ENCODE assay signal across 8 cellular contexts in the genomic region with DNA sequence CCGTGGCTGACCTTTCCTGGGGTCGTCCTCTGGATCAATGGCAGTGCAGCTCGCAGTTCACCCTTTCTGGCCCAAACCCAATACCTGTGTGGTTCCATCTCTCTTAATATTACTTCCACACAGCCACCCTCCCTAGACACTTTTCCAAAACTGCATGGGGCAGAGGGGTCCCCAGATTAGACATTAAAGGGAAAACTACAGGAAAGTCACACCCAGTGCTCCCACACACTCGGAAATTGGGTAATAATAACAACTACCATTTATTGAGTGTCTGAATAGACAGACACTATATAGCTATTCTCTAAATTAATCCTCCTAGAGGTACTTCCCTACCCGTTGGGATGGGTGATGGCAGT. TPM values are rescaled to one million over a fixed set of nuclear protein-coding genes. Genes with fewer than 3 reads are reported as not detected.
DNase-seq lines count a peak whose midpoint lies in the region; ATAC-seq, FAIRE-seq and TF ChIP-seq lines count a peak whose summit lies in the region.

No MANE protein-coding gene starts in this region.

- no peaks in the 10 kb centered on the region for H3K9me3 Mint-ChIP-seq in activated naive CD4-positive, alpha-beta T cell treated with anti-CD3 and anti-CD28 coated beads, Interleukin-2, amount 10 ng/mL, durations not matched to agents 7 days and 5 days
- H3K9me3 Mint-ChIP-seq in activated B cell treated with CpG ODN at 0.5 μM for 24 hours (no peaks in the 10 kb centered on the region), type B pancreatic cell (no peaks in the 10 kb centered on the region)

- peak overlapping the region; percentile 17 for H3K4me2 ChIP-seq in keratinocyte (ENCODE audit: control insufficient read depth, extremely low read depth, insufficient read depth, low read depth, low read length)

- no peak overlapping the region for H3K4me3 ChIP-seq in keratinocyte (ENCODE audit: control insufficient read depth in 2 of 3, extremely low read depth in 1 of 3, insufficient read depth in 2 of 3, low read depth in 1 of 3, low read length in 3 of 3)

- DNase-seq in activated naive CD4-positive, alpha-beta T cell treated with anti-CD3 and anti-CD28 coated beads, Interleukin-2, amount 10 ng/mL, durations not matched to agents 7 days and 5 days, result no peak
- DNase-seq in activated naive CD4-positive, alpha-beta T cell (lab: John Stamatoyannopoulos, UW), result no peak
- DNase-seq in activated B cell treated with CpG ODN at 0.5 μM for 24 hours (no peak), keratinocyte (ENCODE audit: low read depth, low spot score) (no peak), type B pancreatic cell (ENCODE audit: extremely low spot score, unreplicated experiment) (no peak), GM10248 (ENCODE audit: extremely low spot score) (no peak)

- H3K9me1 ChIP-seq in keratinocyte (ENCODE audit: control insufficient read depth, extremely low read depth, insufficient read depth, low read length), result peaks cover 2% of the 10 kb centered on the region

- peaks cover 41% of the 10 kb centered on the region for H3K79me2 ChIP-seq in keratinocyte (ENCODE audit: control insufficient read depth, insufficient read depth, low read length)

- peaks cover 30% of the 10 kb centered on the region for H3K36me3 Mint-ChIP-seq in activated naive CD4-positive, alpha-beta T cell treated with anti-CD3 and anti-CD28 coated beads, Interleukin-2, amount 10 ng/mL, durations not matched to agents 7 days and 5 days
- H3K36me3 Mint-ChIP-seq in activated B cell treated with CpG ODN at 0.5 μM for 24 hours (ENCODE audit: low read depth) (no peaks in the 10 kb centered on the region), type B pancreatic cell (no peaks in the 10 kb centered on the region)

- peak overlapping the region; percentile 76 for H3K27ac Mint-ChIP-seq in activated naive CD4-positive, alpha-beta T cell treated with anti-CD3 and anti-CD28 coated beads, Interleukin-2, amount 10 ng/mL, durations not matched to agents 7 days and 5 days
- H3K27ac Mint-ChIP-seq in activated B cell treated with CpG ODN at 0.5 μM for 24 hours (peak overlapping the region; percentile 59), type B pancreatic cell (peak overlapping the region; percentile 89)

- ATAC-seq in activated B cell treated with CpG ODN at 0.5 μM for 24 hours (ENCODE audit: low read depth) (no peak), GM21367 (IDR thresholded peaks at IDR 0.05; ENCODE audit: unreplicated experiment) (no peak), GM21526 (IDR thresholded peaks at IDR 0.05; ENCODE audit: low FRiP score, unreplicated experiment) (no peak)

- H3K27me3 ChIP-seq in keratinocyte (ENCODE audit: control insufficient read depth, extremely low read depth, insufficient read depth, low read length), result no peaks in the 10 kb centered on the region

- peaks cover 8% of the 10 kb centered on the region for H3K27me3 Mint-ChIP-seq in activated naive CD4-positive, alpha-beta T cell treated with anti-CD3 and anti-CD28 coated beads, Interleukin-2, amount 10 ng/mL, durations not matched to agents 7 days and 5 days
- H3K27me3 Mint-ChIP-seq in activated B cell treated with CpG ODN at 0.5 μM for 24 hours (peaks cover 22% of the 10 kb centered on the region), type B pancreatic cell (no peaks in the 10 kb centered on the region)

- H3K9me3 ChIP-seq in keratinocyte (ENCODE audit: control insufficient read depth, low read depth, low read length), result no peaks in the 10 kb centered on the region

- intact Hi-C loops in activated B cell treated with CpG ODN at 0.5 μM for 24 hours (cut with micrococcal nuclease), result no loop called here

- H4K20me1 ChIP-seq in keratinocyte (ENCODE audit: control insufficient read depth, extremely low read depth, insufficient read depth, low read length), result no peaks in the 10 kb centered on the region

- dilution Hi-C loops in keratinocyte (cut with MboI; ENCODE audit: extremely low pct_ligation_motif_present, low sequenced_read_pairs), result no loop called here

- peak overlapping the region; percentile 82 for H3K4me3 Mint-ChIP-seq in activated naive CD4-positive, alpha-beta T cell treated with anti-CD3 and anti-CD28 coated beads, Interleukin-2, amount 10 ng/mL, durations not matched to agents 7 days and 5 days
- H3K4me3 Mint-ChIP-seq in activated B cell treated with CpG ODN at 0.5 μM for 24 hours, result peak overlapping the region; percentile 86
- H3K4me3 Mint-ChIP-seq in type B pancreatic cell, result peak overlapping the region; percentile 91

- H3K4me1 ChIP-seq in keratinocyte (ENCODE audit: control insufficient read depth, extremely low read depth, insufficient read depth, low read length), result peaks cover 26% of the 10 kb centered on the region

- H3K36me3 ChIP-seq in keratinocyte (ENCODE audit: control insufficient read depth in 2 of 2, extremely low read depth in 1 of 2, insufficient read depth in 2 of 2, low read length in 2 of 2), result peaks cover 16 to 30% of the 10 kb centered on the region in 2 experiments

- POLR2A ChIA-PET in activated B cell treated with CpG ODN at 0.5 μM for 24 hours (lab: Charles Lee), result interaction anchor here (0.6 to 6.0 kb wide), 9 partner anchors 11 to 72 kb away, joined by 3 to 94 read pairs (median 5); partner anchors contain the start of genes GCN1, RNU4-1, RNU4-2 and RPLP0
- POLR2A ChIA-PET in GM10248 (lab: Yijun Ruan, JAX), result interaction anchor here (0.7 to 3.0 kb wide), 3 partner anchors 25 to 65 kb away, joined by 4 to 29 read pairs (median 21); partner anchors contain the start of genes RNU4-1, RNU4-2 and RPLP0

- peaks cover 35% of the 10 kb centered on the region for H3K4me1 Mint-ChIP-seq in activated naive CD4-positive, alpha-beta T cell treated with anti-CD3 and anti-CD28 coated beads, Interleukin-2, amount 10 ng/mL, durations not matched to agents 7 days and 5 days
- H3K4me1 Mint-ChIP-seq in activated B cell treated with CpG ODN at 0.5 μM for 24 hours (peaks cover 18% of the 10 kb centered on the region), type B pancreatic cell (ENCODE audit: unreplicated experiment) (peaks cover 33% of the 10 kb centered on the region)

- TF ChIP-seq CTCF in activated B cell treated with CpG ODN at 0.5 μM for 24 hours (IDR thresholded peaks at IDR 0.05), result no peak
- TF ChIP-seq CTCF in keratinocyte (optimal IDR thresholded peaks at IDR 0.05 in 1 of 3, IDR thresholded peaks at IDR 0.05 in 1 of 3, conservative IDR thresholded peaks at IDR 0.05 in 1 of 3; ENCODE audit: extremely low read depth in 1 of 3, insufficient read depth in 2 of 3, low read length in 3 of 3), result peak in 1 of 3 experiments; percentile 5
- TF ChIP-seq CTCF in type B pancreatic cell (conservative IDR thresholded peaks at IDR 0.05), result no peak
- no peak for TF ChIP-seq CTCF in GM10248 (IDR thresholded peaks at IDR 0.05; ENCODE audit: control extremely low read depth, extremely low read depth, low read depth, missing control alignments)

- no peak overlapping the region for H2AFZ ChIP-seq in keratinocyte (ENCODE audit: control insufficient read depth, low read length)

- FAIRE-seq in keratinocyte (lab: Jason Lieb, UNC), result no peak

- CTCF ChIA-PET in activated naive CD4-positive, alpha-beta T cell treated with anti-CD3 and anti-CD28 coated beads, Interleukin-2, amount 10 ng/mL, durations not matched to agents 7 days and 5 days (lab: Charles Lee), result interaction anchor here (0.5 to 30.5 kb wide), 9 partner anchors 14 to 169 kb away, joined by 3 to 773 read pairs (median 6); partner anchors contain the start of genes RNU4-2 and RPLP0
- CTCF ChIA-PET in activated B cell treated with CpG ODN at 0.5 μM for 24 hours (lab: Charles Lee) (interaction anchor here (1.0 to 8.9 kb wide), 10 partner anchors 9 to 65 kb away, joined by 3 to 243 read pairs (median 6); partner anchors contain the start of genes RNU4-1, RNU4-2 and RPLP0), GM10248 (lab: Yijun Ruan, JAX) (interaction anchor here (0.7 to 13.4 kb wide), 15 partner anchors 9 to 147 kb away, joined by 3 to 375 read pairs (median 10); partner anchors contain the start of genes RNU4-1, RPLP0 and SIRT4)

- no peak overlapping the region for H3K9ac ChIP-seq in keratinocyte (ENCODE audit: control insufficient read depth, extremely low read depth, insufficient read depth, low read length)

- H3K27ac ChIP-seq in keratinocyte (ENCODE audit: control insufficient read depth, insufficient read depth, low read length), result no peak overlapping the region

RNA-seq across cellular contexts. Expression of gene PXN, which starts 0.6 kb away (rescaled TPM):
- total RNA-seq in activated B cell treated with CpG ODN at 0.5 μM for 24 hours (1.7 and 2.9 TPM in 2 replicates), type B pancreatic cell (ENCODE audit: low replicate concordance) (60.7 and 127 TPM in 2 replicates)
- 98.7 to 224 TPM (median 114 TPM) in 3 replicates for polyA plus RNA-seq in keratinocyte
- polyA plus RNA-seq in keratinocyte (2011; ENCODE audit: low read depth), result 68.4 TPM
- 160 and 207 TPM in 2 replicates for polyA plus RNA-seq in keratinocyte (2011; cell fraction: cytosol; rRNA removed)
- 382 and 553 TPM in 2 replicates for polyA plus RNA-seq in keratinocyte (2011; cell fraction: nucleus; rRNA removed)
- 102 and 393 TPM in 2 replicates for polyA plus RNA-seq in keratinocyte (2012; ENCODE audit: low replicate concordance)
- 166 to 1,266 TPM (median 204 TPM) in 3 replicates for polyA minus RNA-seq in keratinocyte
- 149 TPM for polyA minus RNA-seq in keratinocyte (2011; cell fraction: cytosol; rRNA and poly(A)+ RNA removed)
- 171 and 252 TPM in 2 replicates for polyA minus RNA-seq in keratinocyte (2011; cell fraction: nucleus; rRNA and poly(A)+ RNA removed)

RNA-seq across cellular contexts. Expression of gene RNU4-2, which starts 25.5 kb away (rescaled TPM):
- total RNA-seq in activated B cell treated with CpG ODN at 0.5 μM for 24 hours (12,977 and 14,722 TPM in 2 replicates), type B pancreatic cell (ENCODE audit: low replicate concordance) (6,693 and 9,065 TPM in 2 replicates)
- under 0.01 TPM in 2 of 3 replicates, not detected in the other for polyA plus RNA-seq in keratinocyte
- polyA plus RNA-seq in keratinocyte (2011; ENCODE audit: low read depth), result not detected
- polyA plus RNA-seq in keratinocyte (2011; cell fraction: cytosol; rRNA removed), result not detected in 2 replicates
- polyA plus RNA-seq in keratinocyte (2011; cell fraction: nucleus; rRNA removed), result under 0.01 TPM in 2 replicates
- 71.2 TPM in 1 of 2 replicates, not detected in the other for polyA plus RNA-seq in keratinocyte (2012; ENCODE audit: low replicate concordance)
- polyA minus RNA-seq in keratinocyte, result under 0.01 to 17,208 TPM (median under 0.01 TPM) in 3 replicates
- 6,294 TPM for polyA minus RNA-seq in keratinocyte (2011; cell fraction: cytosol; rRNA and poly(A)+ RNA removed)
- polyA minus RNA-seq in keratinocyte (2011; cell fraction: nucleus; rRNA and poly(A)+ RNA removed), result under 0.01 TPM in 2 replicates

RNA-seq across cellular contexts. Expression of gene RNU4-1, which starts 26.9 kb away (rescaled TPM):
- total RNA-seq in activated B cell treated with CpG ODN at 0.5 μM for 24 hours (3,997 and 4,399 TPM in 2 replicates), type B pancreatic cell (ENCODE audit: low replicate concordance) (4,376 and 7,253 TPM in 2 replicates)
- polyA plus RNA-seq in keratinocyte, result under 0.01 TPM in 2 of 3 replicates, not detected in the other
- not detected for polyA plus RNA-seq in keratinocyte (2011; ENCODE audit: low read depth)
- polyA plus RNA-seq in keratinocyte (2011; cell fraction: cytosol; rRNA removed), result not detected in 2 replicates
- polyA plus RNA-seq in keratinocyte (2011; cell fraction: nucleus; rRNA removed), result under 0.01 TPM in 1 of 2 replicates, not detected in the other
- polyA plus RNA-seq in keratinocyte (2012; ENCODE audit: low replicate concordance), result 71.2 TPM in 1 of 2 replicates, not detected in the other
- under 0.01 to 17,791 TPM (median under 0.01 TPM) in 3 replicates for polyA minus RNA-seq in keratinocyte
- 7,616 TPM for polyA minus RNA-seq in keratinocyte (2011; cell fraction: cytosol; rRNA and poly(A)+ RNA removed)
- under 0.01 TPM in 2 replicates for polyA minus RNA-seq in keratinocyte (2011; cell fraction: nucleus; rRNA and poly(A)+ RNA removed)

RNA-seq across cellular contexts. Expression of gene SIRT4, which starts 36.0 kb away (rescaled TPM):
- 1.6 and 1.7 TPM in 2 replicates for total RNA-seq in activated B cell treated with CpG ODN at 0.5 μM for 24 hours
- polyA plus RNA-seq in keratinocyte, result 0.75 to 1.7 TPM (median 0.98 TPM) in 3 replicates
- polyA plus RNA-seq in keratinocyte (2011; ENCODE audit: low read depth), result 0.39 TPM
- 0.75 and 1.1 TPM in 2 replicates for polyA plus RNA-seq in keratinocyte (2011; cell fraction: cytosol; rRNA removed)
- polyA plus RNA-seq in keratinocyte (2011; cell fraction: nucleus; rRNA removed), result 1.2 and 1.5 TPM in 2 replicates
- 0.63 and 1.3 TPM in 2 replicates for polyA plus RNA-seq in keratinocyte (2012; ENCODE audit: low replicate concordance)
- polyA minus RNA-seq in keratinocyte, result 0.45 to 2.9 TPM (median 0.79 TPM) in 3 replicates
- not detected for polyA minus RNA-seq in keratinocyte (2011; cell fraction: cytosol; rRNA and poly(A)+ RNA removed)
- 0.32 and 0.47 TPM in 2 replicates for polyA minus RNA-seq in keratinocyte (2011; cell fraction: nucleus; rRNA and poly(A)+ RNA removed)
- total RNA-seq in type B pancreatic cell (ENCODE audit: low replicate concordance), result 2.0 and 2.7 TPM in 2 replicates

Comparison
In these comparisons a context has a peak if more than half of its experiments do, and no peak if none do; other contexts are left out.
1. RNA of gene PXN, which starts 0.6 kb away (total RNA-seq): 60.7 to 127 TPM in type B pancreatic cell; 1.7 to 2.9 TPM in activated B cell treated with CpG ODN at 0.5 μM for 24 hours; every median in the first group is over 10 times any median in the second.
2. Peak in every context shown above with its lines, with median percentiles within 50 percentile points of each other: H3K27ac Mint-ChIP-seq and H3K4me3 Mint-ChIP-seq.